1 cellular context compared by ENCODE assay signal in genomic region chr1:171741872-171742576, GRCh38.
A peak's percentile ranks its signal among the peaks of the same experiment; 100 is the strongest.
TF ChIP-seq lines count a peak whose summit lies in the region.

Gene VAMP4, minus strand, starts transcription at chr1:171742065. Its CDS starts 3,651 bp downstream, at chr1:171738414.

TF ChIP-seq in K562, 482 proteins besides CTCF, POLR2A, EP300 and RAD21 (continued from another document and continues in another):
- TF ChIP-seq, protein P1, sequence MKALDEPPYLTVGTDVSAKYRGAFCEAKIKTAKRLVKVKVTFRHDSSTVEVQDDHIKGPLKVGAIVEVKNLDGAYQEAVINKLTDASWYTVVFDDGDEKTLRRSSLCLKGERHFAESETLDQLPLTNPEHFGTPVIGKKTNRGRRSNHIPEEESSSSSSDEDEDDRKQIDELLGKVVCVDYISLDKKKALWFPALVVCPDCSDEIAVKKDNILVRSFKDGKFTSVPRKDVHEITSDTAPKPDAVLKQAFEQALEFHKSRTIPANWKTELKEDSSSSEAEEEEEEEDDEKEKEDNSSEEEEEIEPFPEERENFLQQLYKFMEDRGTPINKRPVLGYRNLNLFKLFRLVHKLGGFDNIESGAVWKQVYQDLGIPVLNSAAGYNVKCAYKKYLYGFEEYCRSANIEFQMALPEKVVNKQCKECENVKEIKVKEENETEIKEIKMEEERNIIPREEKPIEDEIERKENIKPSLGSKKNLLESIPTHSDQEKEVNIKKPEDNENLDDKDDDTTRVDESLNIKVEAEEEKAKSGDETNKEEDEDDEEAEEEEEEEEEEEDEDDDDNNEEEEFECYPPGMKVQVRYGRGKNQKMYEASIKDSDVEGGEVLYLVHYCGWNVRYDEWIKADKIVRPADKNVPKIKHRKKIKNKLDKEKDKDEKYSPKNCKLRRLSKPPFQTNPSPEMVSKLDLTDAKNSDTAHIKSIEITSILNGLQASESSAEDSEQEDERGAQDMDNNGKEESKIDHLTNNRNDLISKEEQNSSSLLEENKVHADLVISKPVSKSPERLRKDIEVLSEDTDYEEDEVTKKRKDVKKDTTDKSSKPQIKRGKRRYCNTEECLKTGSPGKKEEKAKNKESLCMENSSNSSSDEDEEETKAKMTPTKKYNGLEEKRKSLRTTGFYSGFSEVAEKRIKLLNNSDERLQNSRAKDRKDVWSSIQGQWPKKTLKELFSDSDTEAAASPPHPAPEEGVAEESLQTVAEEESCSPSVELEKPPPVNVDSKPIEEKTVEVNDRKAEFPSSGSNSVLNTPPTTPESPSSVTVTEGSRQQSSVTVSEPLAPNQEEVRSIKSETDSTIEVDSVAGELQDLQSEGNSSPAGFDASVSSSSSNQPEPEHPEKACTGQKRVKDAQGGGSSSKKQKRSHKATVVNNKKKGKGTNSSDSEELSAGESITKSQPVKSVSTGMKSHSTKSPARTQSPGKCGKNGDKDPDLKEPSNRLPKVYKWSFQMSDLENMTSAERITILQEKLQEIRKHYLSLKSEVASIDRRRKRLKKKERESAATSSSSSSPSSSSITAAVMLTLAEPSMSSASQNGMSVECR (CRISPR knock-in tag; IDR thresholded peaks at IDR 0.05) = peak; percentile 75; the same call in 1 of the 2 replicates
- no peak for TF ChIP-seq FOS (IDR thresholded peaks at IDR 0.05; ENCODE audit: extremely low read depth, insufficient read length)
- TF ChIP-seq HOXB6 (CRISPR knock-in tag; IDR thresholded peaks at IDR 0.05; ENCODE audit: borderline replicate concordance) = peak; percentile 57; the same call in 1 of the 2 replicates
- peak; percentile 86 for TF ChIP-seq CTBP1 (IDR thresholded peaks at IDR 0.05; ENCODE audit: borderline replicate concordance)
- no peak for TF ChIP-seq PRMT5 (CRISPR knock-in tag; IDR thresholded peaks at IDR 0.05)
- 0 out of 2 replicates have a peak, but pooled peaks have one; percentile 22 for TF ChIP-seq ZBTB1 (CRISPR knock-in tag; IDR thresholded peaks at IDR 0.05; ENCODE audit: borderline replicate concordance, low read depth)
- no peak for TF ChIP-seq NR2C1 (IDR thresholded peaks at IDR 0.05)
- peak; percentile 36; the same call in 1 of the 2 replicates for TF ChIP-seq NR2C1 (tag; IDR thresholded peaks at IDR 0.05)
- TF ChIP-seq NCOA4 (IDR thresholded peaks at IDR 0.05; ENCODE audit: partially characterized antibody) = peak; percentile 95
- TF ChIP-seq, protein P2, sequence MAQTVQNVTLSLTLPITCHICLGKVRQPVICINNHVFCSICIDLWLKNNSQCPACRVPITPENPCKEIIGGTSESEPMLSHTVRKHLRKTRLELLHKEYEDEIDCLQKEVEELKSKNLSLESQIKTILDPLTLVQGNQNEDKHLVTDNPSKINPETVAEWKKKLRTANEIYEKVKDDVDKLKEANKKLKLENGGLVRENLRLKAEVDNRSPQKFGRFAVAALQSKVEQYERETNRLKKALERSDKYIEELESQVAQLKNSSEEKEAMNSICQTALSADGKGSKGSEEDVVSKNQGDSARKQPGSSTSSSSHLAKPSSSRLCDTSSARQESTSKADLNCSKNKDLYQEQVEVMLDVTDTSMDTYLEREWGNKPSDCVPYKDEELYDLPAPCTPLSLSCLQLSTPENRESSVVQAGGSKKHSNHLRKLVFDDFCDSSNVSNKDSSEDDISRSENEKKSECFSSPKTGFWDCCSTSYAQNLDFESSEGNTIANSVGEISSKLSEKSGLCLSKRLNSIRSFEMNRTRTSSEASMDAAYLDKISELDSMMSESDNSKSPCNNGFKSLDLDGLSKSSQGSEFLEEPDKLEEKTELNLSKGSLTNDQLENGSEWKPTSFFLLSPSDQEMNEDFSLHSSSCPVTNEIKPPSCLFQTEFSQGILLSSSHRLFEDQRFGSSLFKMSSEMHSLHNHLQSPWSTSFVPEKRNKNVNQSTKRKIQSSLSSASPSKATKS (CRISPR knock-in tag; IDR thresholded peaks at IDR 0.05) = no peak
- TF ChIP-seq U2AF2 (optimal IDR thresholded peaks at IDR 0.05; ENCODE audit: low read depth, low read length) = no peak
- TF ChIP-seq, protein P3, sequence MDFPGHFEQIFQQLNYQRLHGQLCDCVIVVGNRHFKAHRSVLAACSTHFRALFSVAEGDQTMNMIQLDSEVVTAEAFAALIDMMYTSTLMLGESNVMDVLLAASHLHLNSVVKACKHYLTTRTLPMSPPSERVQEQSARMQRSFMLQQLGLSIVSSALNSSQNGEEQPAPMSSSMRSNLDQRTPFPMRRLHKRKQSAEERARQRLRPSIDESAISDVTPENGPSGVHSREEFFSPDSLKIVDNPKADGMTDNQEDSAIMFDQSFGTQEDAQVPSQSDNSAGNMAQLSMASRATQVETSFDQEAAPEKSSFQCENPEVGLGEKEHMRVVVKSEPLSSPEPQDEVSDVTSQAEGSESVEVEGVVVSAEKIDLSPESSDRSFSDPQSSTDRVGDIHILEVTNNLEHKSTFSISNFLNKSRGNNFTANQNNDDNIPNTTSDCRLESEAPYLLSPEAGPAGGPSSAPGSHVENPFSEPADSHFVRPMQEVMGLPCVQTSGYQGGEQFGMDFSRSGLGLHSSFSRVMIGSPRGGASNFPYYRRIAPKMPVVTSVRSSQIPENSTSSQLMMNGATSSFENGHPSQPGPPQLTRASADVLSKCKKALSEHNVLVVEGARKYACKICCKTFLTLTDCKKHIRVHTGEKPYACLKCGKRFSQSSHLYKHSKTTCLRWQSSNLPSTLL (IDR thresholded peaks at IDR 0.05) = no peak
- TF ChIP-seq ELF4 (CRISPR knock-in tag; IDR thresholded peaks at IDR 0.05) = no peak
- TF ChIP-seq KLF1 (tag; IDR thresholded peaks at IDR 0.05) = no peak
- TF ChIP-seq KLF10 (CRISPR knock-in tag; IDR thresholded peaks at IDR 0.05) = no peak
- peak; percentile 52 for TF ChIP-seq SMAD1 (IDR thresholded peaks at IDR 0.05; ENCODE audit: low read depth, low read length, partially characterized antibody)
- peak; percentile 98 for TF ChIP-seq PHF8 (IDR thresholded peaks at IDR 0.05; ENCODE audit: borderline replicate concordance, low read length)
- TF ChIP-seq POLR2B (IDR thresholded peaks at IDR 0.05; ENCODE audit: low read depth, partially characterized antibody) = peak; percentile 93
- TF ChIP-seq ILK (tag; IDR thresholded peaks at IDR 0.05; ENCODE audit: borderline replicate concordance, low read depth) = no peak
- TF ChIP-seq EZH2 (IDR thresholded peaks at IDR 0.05; ENCODE audit: borderline replicate concordance, low read depth, low read length) = no peak
- TF ChIP-seq ETS2 (tag; IDR thresholded peaks at IDR 0.05; ENCODE audit: borderline replicate concordance, poor library complexity, severe bottlenecking) = no peak
- TF ChIP-seq DIDO1 (tag; IDR thresholded peaks at IDR 0.05; ENCODE audit: low read depth) = peak; percentile 79; the same call in 1 of the 2 replicates
- no peak for TF ChIP-seq ILF3 (IDR thresholded peaks at IDR 0.05; ENCODE audit: borderline replicate concordance)
- no peak for TF ChIP-seq E4F1 (CRISPR knock-in tag; IDR thresholded peaks at IDR 0.05; ENCODE audit: borderline replicate concordance)
- peak; percentile 76; the same call in 1 of the 2 replicates for TF ChIP-seq MBD2 (IDR thresholded peaks at IDR 0.05; ENCODE audit: borderline replicate concordance, low read depth)
- peak; percentile 98 for TF ChIP-seq KLF13 (tag; IDR thresholded peaks at IDR 0.05; ENCODE audit: borderline replicate concordance, low read depth)
- TF ChIP-seq PRDM10 (IDR thresholded peaks at IDR 0.05; ENCODE audit: partially characterized antibody) = no peak
- peak; percentile 89 for TF ChIP-seq ZBTB7A (IDR thresholded peaks at IDR 0.05; ENCODE audit: borderline replicate concordance, control insufficient read depth, low read depth, low read length)
- TF ChIP-seq RHOXF2B (CRISPR knock-in tag; conservative IDR thresholded peaks at IDR 0.05) = peak; percentile 81; the same call in 1 of the 2 replicates
- TF ChIP-seq MECOM (CRISPR knock-in tag; IDR thresholded peaks at IDR 0.05) = no peak
- TF ChIP-seq C11orf30 (IDR thresholded peaks at IDR 0.05; ENCODE audit: low read depth) = peak; percentile 75
- no peak for TF ChIP-seq COPS2 (conservative IDR thresholded peaks at IDR 0.05)
- TF ChIP-seq BRF1 (IDR thresholded peaks at IDR 0.05; ENCODE audit: borderline replicate concordance, extremely low read depth, insufficient read length) = no peak
- TF ChIP-seq TSHZ1 (CRISPR knock-in tag; IDR thresholded peaks at IDR 0.05) = no peak
- no peak for TF ChIP-seq PTBP1 (IDR thresholded peaks at IDR 0.05; ENCODE audit: low read depth, low read length)
- no peak for TF ChIP-seq HNRNPH1 (optimal IDR thresholded peaks at IDR 0.05; ENCODE audit: low read depth, low read length)
- TF ChIP-seq, protein P4, sequence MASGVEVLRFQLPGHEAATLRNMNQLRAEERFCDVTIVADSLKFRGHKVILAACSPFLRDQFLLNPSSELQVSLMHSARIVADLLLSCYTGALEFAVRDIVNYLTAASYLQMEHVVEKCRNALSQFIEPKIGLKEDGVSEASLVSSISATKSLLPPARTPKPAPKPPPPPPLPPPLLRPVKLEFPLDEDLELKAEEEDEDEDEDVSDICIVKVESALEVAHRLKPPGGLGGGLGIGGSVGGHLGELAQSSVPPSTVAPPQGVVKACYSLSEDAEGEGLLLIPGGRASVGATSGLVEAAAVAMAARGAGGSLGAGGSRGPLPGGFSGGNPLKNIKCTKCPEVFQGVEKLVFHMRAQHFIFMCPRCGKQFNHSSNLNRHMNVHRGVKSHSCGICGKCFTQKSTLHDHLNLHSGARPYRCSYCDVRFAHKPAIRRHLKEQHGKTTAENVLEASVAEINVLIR (CRISPR knock-in tag; IDR thresholded peaks at IDR 0.05) = no peak
- no peak for TF ChIP-seq ZNF76 (CRISPR knock-in tag; IDR thresholded peaks at IDR 0.05; ENCODE audit: borderline replicate concordance)
